22 cellular contexts compared by ENCODE assay signal in the genomic region with DNA sequence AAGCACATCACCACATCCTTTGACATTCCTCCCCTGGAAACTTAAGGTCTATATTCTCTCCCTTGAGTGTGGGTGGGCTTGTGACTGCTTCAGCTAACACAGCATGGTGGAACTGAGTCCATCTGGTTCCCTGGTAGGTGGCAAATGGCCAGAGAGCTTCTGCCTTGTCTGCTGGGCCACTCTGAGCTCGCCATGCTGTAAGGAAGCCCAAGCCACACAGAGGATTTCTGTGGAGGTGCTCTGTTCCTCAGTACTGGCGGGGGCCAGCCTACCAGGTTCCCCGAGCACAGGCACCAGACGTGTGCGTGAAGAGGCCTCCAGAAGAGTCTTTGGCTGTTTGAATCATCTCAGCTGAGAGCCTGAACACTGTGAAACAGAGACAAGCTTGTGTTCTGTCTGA.
"Had no signal": no experiment of that assay in that cellular context is flagged by ENCODE, and none has a peak within 500 bp of the region (broad histone marks: within the 10 kb centered on the region; RNA-seq: fewer than 3 reads in every experiment).

No MANE protein-coding gene starts in this region.

- H3K27ac Mint-ChIP-seq: memory B cell; natural killer cell treated with Interleukin-12 subunit alpha and Interleukin-12 subunit beta and Interleukin-15 and Interleukin-18, amount 100 ng/mL, for 72 hours; neural progenitor cell; progenitor cell of endocrine pancreas; stimulated activated naive B cell treated with anti-CD40 and anti-IgM and Interleukin-4, amounts not matched to agents 10 μg/mL and 1 μg/mL and 100 μg/mL, for 72 hours; stimulated activated naive CD8-positive, alpha-beta T cell treated with anti-CD3 and anti-CD28 coated beads, Interleukin-15, amount 100 ng/mL, for 72 hours had no signal

- H3K9me3 ChIP-seq: esophagus muscularis mucosa, gastroesophageal sphincter, left ventricle myocardium inferior, lower lobe of right lung, ovary, thoracic aorta, transverse colon had no signal

- H3K36me3 ChIP-seq: esophagus muscularis mucosa, gastroesophageal sphincter, left ventricle myocardium inferior, lower lobe of right lung, neural progenitor cell, ovary, thoracic aorta, transverse colon had no signal

- H3K27me3 ChIP-seq: esophagus muscularis mucosa, gastroesophageal sphincter, neural progenitor cell, ovary, transverse colon had no signal

- H3K36me3 Mint-ChIP-seq: memory B cell; natural killer cell treated with Interleukin-12 subunit alpha and Interleukin-12 subunit beta and Interleukin-15 and Interleukin-18, amount 100 ng/mL, for 72 hours; neural progenitor cell; stimulated activated naive B cell treated with anti-CD40 and anti-IgM and Interleukin-4, amounts not matched to agents 10 μg/mL and 1 μg/mL and 100 μg/mL, for 72 hours had no signal

- H3K4me3 Mint-ChIP-seq: memory B cell; natural killer cell treated with Interleukin-12 subunit alpha and Interleukin-12 subunit beta and Interleukin-15 and Interleukin-18, amount 100 ng/mL, for 72 hours; neural progenitor cell; stimulated activated naive B cell treated with anti-CD40 and anti-IgM and Interleukin-4, amounts not matched to agents 10 μg/mL and 1 μg/mL and 100 μg/mL, for 72 hours; stimulated activated naive CD8-positive, alpha-beta T cell treated with anti-CD3 and anti-CD28 coated beads, Interleukin-15, amount 100 ng/mL, for 72 hours had no signal

- H3K4me3 ChIP-seq: esophagus muscularis mucosa, gastroesophageal sphincter, left ventricle myocardium inferior, lower lobe of right lung, neural progenitor cell, ovary, smooth muscle cell, thoracic aorta, transverse colon had no signal

- DNase-seq: effector memory CD4-positive, alpha-beta T cell; glutamatergic neuron; left cardiac atrium; left ventricle myocardium inferior; lower lobe of right lung; midbrain; nucleus accumbens; ovary; right cardiac atrium; stimulated activated CD4-positive, alpha-beta T cell treated with anti-CD3 and anti-CD28 coated beads, Interleukin-4, amount 100 ng/mL, for 24 hours; stimulated activated naive B cell treated with anti-CD40 and anti-IgM and Interleukin-4, amounts not matched to agents 10 μg/mL and 1 μg/mL and 100 μg/mL, for 72 hours; stimulated activated naive CD8-positive, alpha-beta T cell treated with anti-CD3 and anti-CD28 coated beads, Interleukin-15, amount 100 ng/mL, for 72 hours; transverse colon had no signal

- ATAC-seq: gastroesophageal sphincter; left cardiac atrium; lower lobe of right lung; natural killer cell treated with Interleukin-12 subunit alpha and Interleukin-12 subunit beta and Interleukin-15 and Interleukin-18, amount 100 ng/mL, for 72 hours; right cardiac atrium; stimulated activated naive B cell treated with anti-CD40 and anti-IgM and Interleukin-4, amounts not matched to agents 10 μg/mL and 1 μg/mL and 100 μg/mL, for 72 hours; stimulated activated naive CD8-positive, alpha-beta T cell treated with anti-CD3 and anti-CD28 coated beads, Interleukin-15, amount 100 ng/mL, for 72 hours had no signal

- H3K27ac ChIP-seq: epithelial cell of prostate, esophagus muscularis mucosa, gastroesophageal sphincter, left ventricle myocardium inferior, lower lobe of right lung, neural progenitor cell, ovary, thoracic aorta, transverse colon had no signal

- H3K9ac ChIP-seq: neural progenitor cell had no signal

- H3K9me3 Mint-ChIP-seq: memory B cell; natural killer cell treated with Interleukin-12 subunit alpha and Interleukin-12 subunit beta and Interleukin-15 and Interleukin-18, amount 100 ng/mL, for 72 hours; stimulated activated naive B cell treated with anti-CD40 and anti-IgM and Interleukin-4, amounts not matched to agents 10 μg/mL and 1 μg/mL and 100 μg/mL, for 72 hours; stimulated activated naive CD8-positive, alpha-beta T cell treated with anti-CD3 and anti-CD28 coated beads, Interleukin-15, amount 100 ng/mL, for 72 hours had no signal
